ENCODE assay signal across 16 cellular contexts in the genomic region with DNA sequence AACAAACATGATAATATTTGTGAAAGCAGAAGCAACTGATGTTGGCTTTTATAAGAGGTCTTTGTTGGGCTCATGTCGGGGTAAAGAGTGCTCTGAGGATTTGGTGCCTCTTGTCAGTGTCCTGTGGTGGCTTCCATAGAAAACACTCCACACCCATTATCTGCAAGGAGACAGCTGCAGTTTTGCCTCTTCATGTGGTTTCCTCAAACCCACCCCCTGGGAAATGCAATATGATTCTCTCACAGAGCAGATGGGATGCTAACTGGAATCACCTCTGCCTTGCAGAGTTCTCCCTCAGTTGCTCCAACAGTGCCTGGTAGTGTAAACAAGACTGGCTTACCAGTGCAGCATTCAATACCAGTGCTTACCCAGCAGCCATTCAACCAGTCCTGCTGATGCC.
DNase-seq lines count a peak whose midpoint lies in the region; TF ChIP-seq lines count a peak whose summit lies in the region.
"Had no signal": no experiment of that assay in that cellular context is flagged by ENCODE, and none has a peak within 500 bp of the region (broad histone marks: within the 10 kb centered on the region; RNA-seq: fewer than 3 reads in every experiment).

No MANE protein-coding gene starts in this region.

- no peak overlapping the region for H3K27ac ChIP-seq in SJCRH30
- H3K27ac ChIP-seq in testis: no peak overlapping the region
- H3K27ac ChIP-seq: 22Rv1; BLaER1 treated with 17β-estradiol and CSF1 and Interleukin-3, amounts not matched to agents 10 nM and 100 nM had no signal

- peaks cover 8% of the 10 kb centered on the region for H3K4me1 ChIP-seq in SJCRH30
- peaks cover 15% of the 10 kb centered on the region for H3K4me1 ChIP-seq in testis

- H3K9me3 Mint-ChIP-seq in osteocyte (ENCODE audit: unreplicated experiment): peaks cover 20% of the 10 kb centered on the region

- peaks cover 63% of the 10 kb centered on the region for H3K4me1 Mint-ChIP-seq in osteocyte (ENCODE audit: unreplicated experiment)

- no peaks in the 10 kb centered on the region for H3K27me3 Mint-ChIP-seq in osteocyte (ENCODE audit: unreplicated experiment)

- WGBS in testis, 2 donors: 88 to 95% methylated on average over 1 of the region's 1 CpG

- TF ChIP-seq CTCF in osteocyte (IDR thresholded peaks at IDR 0.05): no peak
- no peak for TF ChIP-seq CTCF in testis (IDR thresholded peaks at IDR 0.05)

- H3K36me3 Mint-ChIP-seq in osteocyte (ENCODE audit: unreplicated experiment): peaks cover 4% of the 10 kb centered on the region

- peak overlapping the region; percentile 19 for H3K27ac Mint-ChIP-seq in osteocyte (ENCODE audit: unreplicated experiment)

- H3K36me3 ChIP-seq in SJCRH30: no peaks in the 10 kb centered on the region
- no peaks in the 10 kb centered on the region for H3K36me3 ChIP-seq in testis (ENCODE audit: low read depth, missing control alignments)
- H3K36me3 ChIP-seq: BLaER1 treated with 17β-estradiol and CSF1 and Interleukin-3, amounts not matched to agents 10 nM and 100 nM had no signal

- peak; percentile 2 for DNase-seq in DMS53 (lab: John Stamatoyannopoulos, UW)
- no peak for DNase-seq in DMS53 treated with DMSO at 0.1 percent for 48 hours (lab: John Stamatoyannopoulos, UW; ENCODE audit: unreplicated experiment)
- peak; percentile 88 for DNase-seq in NCI-H2171 treated with DMSO at 0.1 percent for 48 hours (lab: John Stamatoyannopoulos, UW)
- DNase-seq in SJCRH30: peak; percentile 45 to 75
- DNase-seq in osteocyte (ENCODE audit: extremely low spot score, unreplicated experiment): no peak
- no peak for DNase-seq in testis
- no peak for DNase-seq in SW 1271 (lab: John Stamatoyannopoulos, UW)
- no peak for DNase-seq in D341Med (ENCODE audit: low spot score)
- DNase-seq: DMS79, GM23248, NCI-H82, RPMI8226, T-helper 1 cell had no signal

- no peaks in the 10 kb centered on the region for H3K27me3 ChIP-seq in SJCRH30
- H3K27me3 ChIP-seq in testis: no peaks in the 10 kb centered on the region
- H3K27me3 ChIP-seq: BLaER1 treated with 17β-estradiol and CSF1 and Interleukin-3, amounts not matched to agents 10 nM and 100 nM had no signal

- H3K4me3 Mint-ChIP-seq in osteocyte (ENCODE audit: unreplicated experiment): no peak overlapping the region

- intact Hi-C loops in testis (cut with DNase I; ENCODE audit: low total_unique reads): no loop called here

- TF ChIP-seq POLR2A in testis (IDR thresholded peaks at IDR 0.05): no peak

- no peaks in the 10 kb centered on the region for H3K9me3 ChIP-seq in SJCRH30 (replicated peaks)
- no peaks in the 10 kb centered on the region for H3K9me3 ChIP-seq in testis

- H3K4me3 ChIP-seq in SJCRH30 (no peak overlapping the region), testis (no peak overlapping the region)
- H3K4me3 ChIP-seq: BLaER1 treated with 17β-estradiol and CSF1 and Interleukin-3, amounts not matched to agents 10 nM and 100 nM; GM23248; K562 had no signal

Comparison
In these comparisons a context has a peak if more than half of its experiments do, and no peak if none do; other contexts are left out.
1. DNase-seq: peak in DMS53 (single experiment), NCI-H2171 treated with DMSO at 0.1 percent for 48 hours (single experiment) and SJCRH30 (2 of 2); none in DMS53 treated with DMSO at 0.1 percent for 48 hours (single experiment), osteocyte (single experiment), testis (single experiment), SW 1271 (0 of 2) and D341Med (single experiment).